Comparison of ENCODE assay signal across 19 cellular contexts in genomic region chr12:93146278-93146939, GRCh38.
A peak's percentile ranks its signal among the peaks of the same experiment; 100 is the strongest.
DNase-seq lines count a peak whose midpoint lies in the region; ATAC-seq, FAIRE-seq and TF ChIP-seq lines count a peak whose summit lies in the region.
"Had no signal": no experiment of that assay in that cellular context is flagged by ENCODE, and none has a peak within 500 bp of the region (broad histone marks: within the 10 kb centered on the region; RNA-seq: fewer than 3 reads in every experiment).

No MANE protein-coding gene starts in this region.

- H3K9me3 ChIP-seq in BE2C = no peaks in the 10 kb centered on the region
- H3K9me3 ChIP-seq in HEK293 (ENCODE audit: control insufficient read depth, insufficient read depth, low read depth, low read length) = no peaks in the 10 kb centered on the region
- H3K9me3 ChIP-seq in astrocyte (ENCODE audit: insufficient read depth, low read depth, low read length) = no peaks in the 10 kb centered on the region
- no peaks in the 10 kb centered on the region for H3K9me3 ChIP-seq in hepatocyte (ENCODE audit: low read depth)

- no peaks in the 10 kb centered on the region for H3K9me3 Mint-ChIP-seq in astrocyte (ENCODE audit: unreplicated experiment)
- no peaks in the 10 kb centered on the region for H3K9me3 Mint-ChIP-seq in activated naive CD4-positive, alpha-beta T cell treated with anti-CD3 and anti-CD28 coated beads for 36 hours
- H3K9me3 Mint-ChIP-seq: activated naive CD4-positive, alpha-beta T cell treated with anti-CD3 and anti-CD28 coated beads, Interleukin-2, amount 50 U/mL, for 72 hours; activated T-cell treated with anti-CD3 and anti-CD28 coated beads, Interleukin-2, amount 50 U/mL, for 24 hours; effector memory CD8-positive, alpha-beta T cell had no signal

- no peak overlapping the region for H3K4me2 ChIP-seq in astrocyte (ENCODE audit: low read length)
- no peak overlapping the region for H3K4me2 ChIP-seq in hepatocyte

- CTCF ChIA-PET in HEK293 (lab: Yijun Ruan, JAX) = no interaction called here
- CTCF ChIA-PET in activated naive CD4-positive, alpha-beta T cell treated with anti-CD3 and anti-CD28 coated beads for 36 hours (lab: Charles Lee) = no interaction called here

- H3K27ac ChIP-seq in HEK293 (ENCODE audit: extremely low read depth, low read depth, low read length) (no peak overlapping the region), astrocyte (ENCODE audit: low read depth, low read length) (no peak overlapping the region), hepatocyte (peak overlapping the region; percentile 89)
- H3K27ac ChIP-seq: cardiac muscle cell had no signal

- H3K4me3 Mint-ChIP-seq in astrocyte (ENCODE audit: unreplicated experiment) = no peak overlapping the region
- H3K4me3 Mint-ChIP-seq in activated naive CD4-positive, alpha-beta T cell treated with anti-CD3 and anti-CD28 coated beads for 36 hours = no peak overlapping the region
- H3K4me3 Mint-ChIP-seq: activated T-cell treated with anti-CD3 and anti-CD28 coated beads, Interleukin-2, amount 50 U/mL, for 24 hours; effector memory CD8-positive, alpha-beta T cell had no signal

- H3K9ac ChIP-seq in astrocyte (ENCODE audit: low read length) = no peak overlapping the region

- intact Hi-C loops in activated naive CD4-positive, alpha-beta T cell treated with anti-CD3 and anti-CD28 coated beads for 36 hours (cut with micrococcal nuclease) = no loop called here

- WGBS in hepatocyte (ENCODE audit: low lambda C conversion rate, missing lambda C conversion rate) = 86% methylated on average over 4 of the region's 4 CpGs

- no peak overlapping the region for H2AFZ ChIP-seq in astrocyte (ENCODE audit: low read depth, low read length)
- H2AFZ ChIP-seq in hepatocyte = no peak overlapping the region

- no peaks in the 10 kb centered on the region for H3K9me2 ChIP-seq in hepatocyte (replicated peaks; ENCODE audit: insufficient read depth)

- H3K4me1 Mint-ChIP-seq in astrocyte (ENCODE audit: low read depth, unreplicated experiment) = peaks cover 4% of the 10 kb centered on the region
- no peaks in the 10 kb centered on the region for H3K4me1 Mint-ChIP-seq in activated naive CD4-positive, alpha-beta T cell treated with anti-CD3 and anti-CD28 coated beads for 36 hours (ENCODE audit: low read depth)

- H4K20me1 ChIP-seq in astrocyte (ENCODE audit: insufficient read depth, low read length) (no peaks in the 10 kb centered on the region), hepatocyte (ENCODE audit: insufficient read depth, poor library complexity, severe bottlenecking) (no peaks in the 10 kb centered on the region)

- no peaks in the 10 kb centered on the region for H3K79me2 ChIP-seq in astrocyte (ENCODE audit: insufficient read depth, low read length)
- no peaks in the 10 kb centered on the region for H3K79me2 ChIP-seq in hepatocyte

- no peak for TF ChIP-seq CTCF in BE2C (IDR thresholded peaks at IDR 0.05; ENCODE audit: low read depth, low read length)
- no peak for TF ChIP-seq CTCF in HEK293 (tag by site-specific recombination; IDR thresholded peaks at IDR 0.05)
- no peak for TF ChIP-seq CTCF in astrocyte (IDR thresholded peaks at IDR 0.05; ENCODE audit: insufficient read depth, low read depth, low read length)
- no peak for TF ChIP-seq CTCF in hepatocyte (IDR thresholded peaks at IDR 0.05; ENCODE audit: poor library complexity)

- H3K36me3 ChIP-seq in BE2C (no peaks in the 10 kb centered on the region), HEK293 (ENCODE audit: control insufficient read depth in 2 of 2, insufficient read depth in 1 of 2, low read length in 2 of 2) (no peaks in the 10 kb centered on the region), astrocyte (ENCODE audit: insufficient read depth, low read length) (no peaks in the 10 kb centered on the region), hepatocyte (replicated peaks; ENCODE audit: insufficient read depth, low read depth) (no peaks in the 10 kb centered on the region)
- H3K36me3 ChIP-seq: cardiac muscle cell had no signal

- FAIRE-seq in astrocyte (lab: Jason Lieb, UNC) = no peak
- FAIRE-seq: H1, TTC549 had no signal

- no peaks in the 10 kb centered on the region for H3K27me3 Mint-ChIP-seq in astrocyte (ENCODE audit: low read depth, unreplicated experiment)
- H3K27me3 Mint-ChIP-seq in activated naive CD4-positive, alpha-beta T cell treated with anti-CD3 and anti-CD28 coated beads for 36 hours (ENCODE audit: low read depth) = peaks cover 2% of the 10 kb centered on the region

- no peak for ATAC-seq in GM19397 (IDR thresholded peaks at IDR 0.05; ENCODE audit: unreplicated experiment)
- ATAC-seq: activated naive CD4-positive, alpha-beta T cell treated with anti-CD3 and anti-CD28 coated beads, Interleukin-2, amount 50 U/mL, for 72 hours; effector memory CD8-positive, alpha-beta T cell had no signal

- no peaks in the 10 kb centered on the region for H3K36me3 Mint-ChIP-seq in astrocyte (ENCODE audit: low read depth, unreplicated experiment)
- H3K36me3 Mint-ChIP-seq in activated naive CD4-positive, alpha-beta T cell treated with anti-CD3 and anti-CD28 coated beads for 36 hours (ENCODE audit: low read depth) = no peaks in the 10 kb centered on the region
- H3K36me3 Mint-ChIP-seq: activated naive CD4-positive, alpha-beta T cell treated with anti-CD3 and anti-CD28 coated beads, Interleukin-2, amount 50 U/mL, for 72 hours had no signal

- H3K27me3 ChIP-seq in BE2C = no peaks in the 10 kb centered on the region
- no peaks in the 10 kb centered on the region for H3K27me3 ChIP-seq in astrocyte (ENCODE audit: insufficient read depth, low read length)
- H3K27me3 ChIP-seq in hepatocyte = no peaks in the 10 kb centered on the region
- H3K27me3 ChIP-seq: cardiac muscle cell had no signal

- H3K4me3 ChIP-seq in BE2C (ENCODE audit: low read depth, low read length) = no peak overlapping the region
- H3K4me3 ChIP-seq in HEK293 (ENCODE audit: low read depth, low read length) = no peak overlapping the region
- no peak overlapping the region for H3K4me3 ChIP-seq in astrocyte (ENCODE audit: insufficient read depth, low read depth, low read length)
- no peak overlapping the region for H3K4me3 ChIP-seq in hepatocyte
- H3K4me3 ChIP-seq: cardiac muscle cell had no signal

- H3K4me1 ChIP-seq in BE2C (no peaks in the 10 kb centered on the region), HEK293 (ENCODE audit: control insufficient read depth, insufficient read depth, low read length) (peaks cover 4% of the 10 kb centered on the region; the same call in 1 of the 2 replicates), astrocyte (ENCODE audit: insufficient read depth, low read length) (no peaks in the 10 kb centered on the region), hepatocyte (ENCODE audit: insufficient read depth) (peaks cover 27% of the 10 kb centered on the region)

- POLR2A ChIA-PET in HEK293 (lab: Yijun Ruan, JAX) = no interaction called here

- no peak overlapping the region for H3K27ac Mint-ChIP-seq in astrocyte (ENCODE audit: unreplicated experiment)
- H3K27ac Mint-ChIP-seq in activated naive CD4-positive, alpha-beta T cell treated with anti-CD3 and anti-CD28 coated beads for 36 hours = no peak overlapping the region
- H3K27ac Mint-ChIP-seq: activated naive CD4-positive, alpha-beta T cell treated with anti-CD3 and anti-CD28 coated beads, Interleukin-2, amount 50 U/mL, for 72 hours; activated T-cell treated with anti-CD3 and anti-CD28 coated beads, Interleukin-2, amount 50 U/mL, for 24 hours; effector memory CD8-positive, alpha-beta T cell had no signal

- DNase-seq in BE2C (peak; percentile 24), astrocyte (ENCODE audit: low read depth) (peak; percentile 59), hepatocyte (ENCODE audit: low spot score) (peak; percentile 24), AG08395 (ENCODE audit: low spot score) (no peak)
- DNase-seq in activated CD8-positive, alpha-beta memory T cell treated with anti-CD3 and anti-CD28 coated beads for 24 hours = no peak
- no peak for DNase-seq in activated naive CD4-positive, alpha-beta T cell treated with anti-CD3 and anti-CD28 coated beads for 36 hours
- DNase-seq: activated CD4-positive, alpha-beta T cell treated with anti-CD3 and anti-CD28 coated beads, Interleukin-2, amount 50 U/mL, for 1 hour; activated T-cell treated with anti-CD3 and anti-CD28 coated beads, Interleukin-2, amount 50 U/mL, for 24 hours; DMS53; effector memory CD8-positive, alpha-beta T cell; MM.1S; NCI-H2171; stimulated activated CD4-positive, alpha-beta T cell treated with anti-CD3 and anti-CD28 coated beads, Interleukin-1b, Interleukin-23, amount 100 ng/mL, for 48 hours had no signal

TF ChIP-seq in HEK293, 187 proteins besides CTCF, POLR2A, EP300 and RAD21:
- TF ChIP-seq SCRT2 (tag by site-specific recombination; IDR thresholded peaks at IDR 0.05) (peak; percentile 61), ZNF138 (tag by site-specific recombination; IDR thresholded peaks at IDR 0.05; ENCODE audit: borderline replicate concordance) (no peak), ZNF449 (tag by site-specific recombination; IDR thresholded peaks at IDR 0.05) (peak; percentile 79)

Comparison
In these comparisons a context has a peak if more than half of its experiments do, and no peak if none do; other contexts are left out.
1. DNase-seq: peak in BE2C (single experiment), astrocyte (single experiment) and hepatocyte (single experiment); none in activated CD8-positive, alpha-beta memory T cell treated with anti-CD3 and anti-CD28 coated beads for 24 hours (single experiment), activated naive CD4-positive, alpha-beta T cell treated with anti-CD3 and anti-CD28 coated beads for 36 hours (single experiment) and AG08395 (single experiment).